In genomic region chr11:134224710-134225662, GRCh38 we compare ENCODE assay signal across 8 cellular contexts. TPM values are rescaled to one million over a fixed set of nuclear protein-coding genes. Genes with fewer than 3 reads are reported as not detected.
A peak's percentile ranks its signal among the peaks of the same experiment; 100 is the strongest.
DNase-seq lines count a peak whose midpoint lies in the region; ATAC-seq and TF ChIP-seq lines count a peak whose summit lies in the region.

No MANE protein-coding gene starts in this region.

- H4K20me1 ChIP-seq in BLaER1 treated with 17β-estradiol and CSF1 and Interleukin-3, amounts not matched to agents 10 nM and 100 nM, result peaks cover 45 to 79% (median 65%) of the 10 kb centered on the region in 11 experiments; a peak in 21 of 22 replicates

- H3K4me2 ChIP-seq in BLaER1 treated with 17β-estradiol and CSF1 and Interleukin-3, amounts not matched to agents 10 nM and 100 nM, result peak overlapping the region; percentile 91 to 99 (median 97)

- peaks cover 0 to 18% (median 11%) of the 10 kb centered on the region in 11 experiments; a peak in 20 of 22 replicates for H3K36me3 ChIP-seq in BLaER1 treated with 17β-estradiol and CSF1 and Interleukin-3, amounts not matched to agents 10 nM and 100 nM
- H3K36me3 ChIP-seq in Panc1 (ENCODE audit: control insufficient read depth, insufficient read depth, low read length) (peaks cover 6% of the 10 kb centered on the region), gastroesophageal sphincter (peaks cover 0 to 8% of the 10 kb centered on the region in 2 donors), neutrophil (no peaks in the 10 kb centered on the region), thoracic aorta (no peaks in the 10 kb centered on the region)

- peak; percentile 13 to 56 for TF ChIP-seq POLR2A in gastroesophageal sphincter (IDR thresholded peaks at IDR 0.05)

- peak overlapping the region; percentile 76 to 91 (median 86) for H3K4me3 ChIP-seq in BLaER1 treated with 17β-estradiol and CSF1 and Interleukin-3, amounts not matched to agents 10 nM and 100 nM
- H3K4me3 ChIP-seq in Panc1 (ENCODE audit: low read depth in 2 of 2, low read length in 2 of 2) (peak overlapping the region; percentile 85 to 96), gastroesophageal sphincter (peak overlapping the region; percentile 66 to 98), neutrophil (ENCODE audit: low read depth in 1 of 2, low read length in 1 of 2) (peak overlapping the region; percentile 93 to 100), thoracic aorta (peak overlapping the region; percentile 89)

- CTCF ChIA-PET in Panc1 (lab: Charles Lee), result interaction anchor here (1.3 kb wide), 1 partner anchor 75 kb away, joined by 4 read pairs; no protein-coding TSS in a partner anchor

- BruUV-seq in Panc1 (replicated peaks; lab: Mats Ljungman, UMichigan), result no TSS peak

- peaks cover 57 to 73% (median 69%) of the 10 kb centered on the region in 10 experiments for H3K4me1 ChIP-seq in BLaER1 treated with 17β-estradiol and CSF1 and Interleukin-3, amounts not matched to agents 10 nM and 100 nM
- H3K4me1 ChIP-seq in Panc1 (ENCODE audit: control insufficient read depth, insufficient read depth, low read length), result peaks cover 26% of the 10 kb centered on the region
- H3K4me1 ChIP-seq in gastroesophageal sphincter, result peaks cover 3 to 50% (median 20%) of the 10 kb centered on the region in 3 donors
- H3K4me1 ChIP-seq in neutrophil (ENCODE audit: control insufficient read depth in 1 of 2, insufficient read depth in 1 of 2, low read depth in 1 of 2, low read length in 1 of 2), result peaks cover 44 to 54% of the 10 kb centered on the region in 2 experiments
- H3K4me1 ChIP-seq in thoracic aorta (ENCODE audit: control insufficient read depth in 1 of 2, low read depth in 2 of 2), result peaks cover 21 to 26% of the 10 kb centered on the region in 2 donors

- no peak for TF ChIP-seq EP300 in gastroesophageal sphincter (IDR thresholded peaks at IDR 0.05)

- POLR2A ChIA-PET in Panc1 (lab: Charles Lee), result interaction anchor here (0.6 to 0.8 kb wide), 4 partner anchors 9 to 174 kb away, joined by 3 to 4 read pairs (median 4); no protein-coding TSS in a partner anchor

- no peaks in the 10 kb centered on the region for H3K9me3 ChIP-seq in BLaER1 treated with 17β-estradiol and CSF1 and Interleukin-3, amounts not matched to agents 10 nM and 100 nM (replicated peaks in 1 of 11)
- H3K9me3 ChIP-seq in Panc1 (ENCODE audit: control insufficient read depth, insufficient read depth, low read depth, low read length) (no peaks in the 10 kb centered on the region), gastroesophageal sphincter (no peaks in the 10 kb centered on the region), neutrophil (no peaks in the 10 kb centered on the region), thoracic aorta (no peaks in the 10 kb centered on the region)

- no peak for TF ChIP-seq CTCF in Panc1 (IDR thresholded peaks at IDR 0.05)
- peak in 1 of 4 experiments; percentile 1 for TF ChIP-seq CTCF in gastroesophageal sphincter (IDR thresholded peaks at IDR 0.05)
- peak; percentile 1 for TF ChIP-seq CTCF in neutrophil (IDR thresholded peaks at IDR 0.05)
- no peak for TF ChIP-seq CTCF in thoracic aorta (IDR thresholded peaks at IDR 0.05)

- peaks cover 23 to 37% (median 29%) of the 10 kb centered on the region in 11 experiments for H3K27me3 ChIP-seq in BLaER1 treated with 17β-estradiol and CSF1 and Interleukin-3, amounts not matched to agents 10 nM and 100 nM
- H3K27me3 ChIP-seq in Panc1 (ENCODE audit: control insufficient read depth, insufficient read depth, low read length) (no peaks in the 10 kb centered on the region), gastroesophageal sphincter (no peaks in the 10 kb centered on the region), neutrophil (no peaks in the 10 kb centered on the region), thoracic aorta (replicated peaks; ENCODE audit: insufficient read depth) (no peaks in the 10 kb centered on the region)

- intact Hi-C loops in Panc1 (cut with micrococcal nuclease; ENCODE audit: unreplicated experiment), result loop anchor here (2.0 kb wide), 1 partner anchor 28 kb away; the partner anchor contains the start of genes ACAD8 and THYN1

- ATAC-seq in GM19395 (IDR thresholded peaks at IDR 0.05; ENCODE audit: unreplicated experiment) (peak; percentile 19), HG03521 (IDR thresholded peaks at IDR 0.05; ENCODE audit: unreplicated experiment) (peak; percentile 16), Panc1 (peak; percentile 65), gastroesophageal sphincter (peak; percentile 58), thoracic aorta (ENCODE audit: insufficient number of reproducible peaks, low FRiP score, low read depth) (peak; percentile 4)

- in situ Hi-C loops in Panc1 (cut with HindIII; ENCODE audit: low pct_unique_long_range_greater_than_20kb, low sequenced_read_pairs), result no loop called here

- peak overlapping the region; percentile 80 to 92 (median 84) for H3K9ac ChIP-seq in BLaER1 treated with 17β-estradiol and CSF1 and Interleukin-3, amounts not matched to agents 10 nM and 100 nM

- H3K27ac ChIP-seq in BLaER1 treated with 17β-estradiol and CSF1 and Interleukin-3, amounts not matched to agents 10 nM and 100 nM, result peak overlapping the region; percentile 30 to 94 (median 87); a peak in 21 of 22 replicates
- H3K27ac ChIP-seq in Panc1 (ENCODE audit: low read length), result peak overlapping the region; percentile 85
- peak overlapping the region; percentile 43 to 94 (median 88) for H3K27ac ChIP-seq in gastroesophageal sphincter
- peak overlapping the region; percentile 93 for H3K27ac ChIP-seq in neutrophil
- peak overlapping the region; percentile 89 to 94 for H3K27ac ChIP-seq in thoracic aorta

- DNase-seq in Panc1 (ENCODE audit: low read depth, low spot score) (no peak), thoracic aorta (ENCODE audit: low spot score) (peak; percentile 22)
- DNase-seq in activated effector memory CD4-positive, alpha-beta T cell treated with anti-CD3 and anti-CD28 coated beads, Interleukin-2, amount 50 U/mL, for 16 hours, result peak; percentile 88

- no CpG with 5 or more reads among the region's 93 CpGs for WGBS in gastroesophageal sphincter (ENCODE audit: low coverage in 1 of 2), 2 donors

RNA-seq across cellular contexts. Expression of gene VPS26B, which starts 0.5 kb away (rescaled TPM):
- total RNA-seq in Panc1 (2021; ENCODE audit: unreplicated experiment), result 69.4 TPM
- polyA plus RNA-seq in Panc1 (2012; ENCODE audit: insufficient read length), result 89.8 TPM
- total RNA-seq in gastroesophageal sphincter, result 10 to 100 TPM; 27.6 to 56.4 (median 45.0) TPM
- 10 to 100 TPM; 37.8 to 45.1 TPM for total RNA-seq in thoracic aorta

RNA-seq across cellular contexts. Expression of gene NCAPD3, which starts 1.2 kb away (rescaled TPM):
- 75.9 TPM for total RNA-seq in Panc1 (2021; ENCODE audit: unreplicated experiment)
- 50.6 TPM for polyA plus RNA-seq in Panc1 (2012; ENCODE audit: insufficient read length)
- total RNA-seq in gastroesophageal sphincter, result 10 to 100 TPM in 2 of 4 donors, 1 to 10 TPM in 2; 7.0 to 13.8 (median 11.4) TPM
- total RNA-seq in thoracic aorta, result 1 to 10 TPM; 7.4 to 9.2 TPM

RNA-seq across cellular contexts. Expression of gene THYN1, which starts 28.2 kb away (rescaled TPM):
- 33.6 TPM for total RNA-seq in Panc1 (2021; ENCODE audit: unreplicated experiment)
- 36.9 TPM for polyA plus RNA-seq in Panc1 (2012; ENCODE audit: insufficient read length)
- total RNA-seq in gastroesophageal sphincter, result 10 to 100 TPM; 54.0 to 74.4 (median 55.4) TPM
- total RNA-seq in thoracic aorta, result 10 to 100 TPM; 31.1 to 44.2 TPM

RNA-seq across cellular contexts. Expression of gene ACAD8, which starts 28.4 kb away (rescaled TPM):
- total RNA-seq in Panc1 (2021; ENCODE audit: unreplicated experiment) (28.4 TPM), gastroesophageal sphincter (10 to 100 TPM; 20.1 to 28.8 (median 22.3) TPM), thoracic aorta (10 to 100 TPM; 17.9 to 35.3 TPM)
- polyA plus RNA-seq in Panc1 (2012; ENCODE audit: insufficient read length), result 32.3 TPM

RNA-seq across cellular contexts. Expression of gene GLB1L3, which starts 51.2 kb away (rescaled TPM):
- total RNA-seq in Panc1 (2021; ENCODE audit: unreplicated experiment) (not detected), gastroesophageal sphincter (under 1 TPM in 1 of 4 donors, not detected in 3; 0.42 TPM), thoracic aorta (not detected)
- polyA plus RNA-seq in Panc1 (2012; ENCODE audit: insufficient read length), result not detected

Comparison
In these comparisons a context has a peak if more than half of its experiments do, and no peak if none do; other contexts are left out.
1. ATAC-seq: peak in every context shown above with its lines; median percentile 65 in Panc1; 58 in gastroesophageal sphincter; 19 in GM19395; 16 in HG03521; 4 in thoracic aorta.